Comparison of ENCODE assay signal across 19 cellular contexts in the genomic region with DNA sequence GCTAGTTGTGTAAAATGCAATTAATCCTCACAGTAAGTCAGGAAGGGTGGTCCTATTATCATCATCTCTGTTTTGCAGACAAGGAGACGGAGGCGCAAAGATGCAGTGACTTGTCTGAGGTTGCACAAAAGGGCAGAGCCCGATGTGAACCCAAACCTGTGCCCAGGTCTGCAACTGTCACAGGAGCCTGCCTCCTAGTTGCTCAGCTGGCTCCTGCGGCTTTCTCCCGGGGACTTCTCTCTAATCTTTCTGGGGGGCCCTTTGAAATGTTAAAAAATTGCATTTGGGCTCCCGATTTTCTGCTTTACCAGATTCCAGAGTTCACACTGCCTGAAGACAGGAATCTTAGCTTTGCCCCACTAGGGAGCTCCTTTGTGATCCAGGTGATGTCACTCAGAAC. TPM values are rescaled to one million over a fixed set of nuclear protein-coding genes. Genes with fewer than 3 reads are reported as not detected.
"Had no signal": no experiment of that assay in that cellular context is flagged by ENCODE, and none has a peak within 500 bp of the region (broad histone marks: within the 10 kb centered on the region; RNA-seq: fewer than 3 reads in every experiment).

No MANE protein-coding gene starts in this region.

- H3K27ac Mint-ChIP-seq: activated naive CD4-positive, alpha-beta T cell treated with anti-CD3 and anti-CD28 coated beads, Interleukin-2, amount 10 ng/mL, durations not matched to agents 7 days and 5 days had no signal

- H3K4me3 Mint-ChIP-seq: activated naive CD4-positive, alpha-beta T cell treated with anti-CD3 and anti-CD28 coated beads, Interleukin-2, amount 10 ng/mL, durations not matched to agents 7 days and 5 days; neural crest cell had no signal

- H3K4me1 ChIP-seq: prostate gland had no signal

- ATAC-seq: right cardiac atrium had no signal

- H3K36me3 Mint-ChIP-seq: activated naive CD4-positive, alpha-beta T cell treated with anti-CD3 and anti-CD28 coated beads, Interleukin-2, amount 10 ng/mL, durations not matched to agents 7 days and 5 days had no signal

- H3K36me3 ChIP-seq: prostate gland, transverse colon had no signal

- H3K9me3 Mint-ChIP-seq: activated naive CD4-positive, alpha-beta T cell treated with anti-CD3 and anti-CD28 coated beads, Interleukin-2, amount 10 ng/mL, durations not matched to agents 7 days and 5 days; neural crest cell had no signal

- FAIRE-seq: astrocyte, bronchial epithelial cell, endometrium, small intestine had no signal

- H3K4me1 Mint-ChIP-seq: neural crest cell had no signal

- DNase-seq: activated CD4-positive, alpha-beta T cell treated with anti-CD3 and anti-CD28 coated beads, Interleukin-2, amount 50 U/mL, for 48 hours; activated naive CD4-positive, alpha-beta T cell treated with anti-CD3 and anti-CD28 coated beads, Interleukin-2, amount 10 ng/mL, durations not matched to agents 7 days and 5 days; activated T-cell treated with anti-CD3 and anti-CD28 coated beads, Interleukin-2, amount 50 U/mL, for 1 hour; dermis blood vessel endothelial cell; hypothalamus; right cardiac atrium; small intestine; stimulated activated CD4-positive, alpha-beta T cell treated with anti-CD3 and anti-CD28 coated beads, Interleukin-4, amount 100 ng/mL, for 24 hours; stimulated activated naive CD8-positive, alpha-beta T cell treated with anti-CD3 and anti-CD28 coated beads, Interleukin-15, Interleukin-2, amounts not matched to agents 100 U/mL and 50 U/mL, for 24 hours; T-helper 9 cell; transverse colon had no signal

- H3K9me3 ChIP-seq: prostate gland, transverse colon had no signal

- H3K27ac ChIP-seq: prostate gland, transverse colon had no signal

RNA-seq across cellular contexts. Expression of a gene that starts 9.4 kb away (rescaled TPM):
- total RNA-seq: astrocyte, bronchial epithelial cell, chondrocyte, dermis blood vessel endothelial cell, mesenteric fat pad, neural crest cell, osteoblast, prostate gland, right cardiac atrium had no signal
- polyA plus RNA-seq: right cardiac atrium had no signal
